Comparison of ENCODE assay signal across 1 cellular context in genomic region chr7:125136755-125137547, GRCh38.
TF ChIP-seq lines count a peak whose summit lies in the region.

No MANE protein-coding gene starts in this region.

TF ChIP-seq in SK-N-SH, 30 proteins besides CTCF, POLR2A, EP300 and RAD21:
- TF ChIP-seq FOSL2 (IDR thresholded peaks at IDR 0.05; ENCODE audit: borderline replicate concordance, low read depth) = no peak
- no peak for TF ChIP-seq TCF12 (IDR thresholded peaks at IDR 0.05)
- TF ChIP-seq GABPA (IDR thresholded peaks at IDR 0.05; ENCODE audit: low read depth) = no peak
- TF ChIP-seq EZH2phosphoT487 (IDR thresholded peaks at IDR 0.05; ENCODE audit: borderline replicate concordance, low read depth) = no peak
- no peak for TF ChIP-seq GATA2 (CRISPR knock-in tag; IDR thresholded peaks at IDR 0.05)
- TF ChIP-seq RFX5 (IDR thresholded peaks at IDR 0.05; ENCODE audit: low read length) = no peak
- TF ChIP-seq YY1 (IDR thresholded peaks at IDR 0.05; ENCODE audit: low read depth) = no peak
